ENCODE assay signal across 8 cellular contexts in the genomic region with DNA sequence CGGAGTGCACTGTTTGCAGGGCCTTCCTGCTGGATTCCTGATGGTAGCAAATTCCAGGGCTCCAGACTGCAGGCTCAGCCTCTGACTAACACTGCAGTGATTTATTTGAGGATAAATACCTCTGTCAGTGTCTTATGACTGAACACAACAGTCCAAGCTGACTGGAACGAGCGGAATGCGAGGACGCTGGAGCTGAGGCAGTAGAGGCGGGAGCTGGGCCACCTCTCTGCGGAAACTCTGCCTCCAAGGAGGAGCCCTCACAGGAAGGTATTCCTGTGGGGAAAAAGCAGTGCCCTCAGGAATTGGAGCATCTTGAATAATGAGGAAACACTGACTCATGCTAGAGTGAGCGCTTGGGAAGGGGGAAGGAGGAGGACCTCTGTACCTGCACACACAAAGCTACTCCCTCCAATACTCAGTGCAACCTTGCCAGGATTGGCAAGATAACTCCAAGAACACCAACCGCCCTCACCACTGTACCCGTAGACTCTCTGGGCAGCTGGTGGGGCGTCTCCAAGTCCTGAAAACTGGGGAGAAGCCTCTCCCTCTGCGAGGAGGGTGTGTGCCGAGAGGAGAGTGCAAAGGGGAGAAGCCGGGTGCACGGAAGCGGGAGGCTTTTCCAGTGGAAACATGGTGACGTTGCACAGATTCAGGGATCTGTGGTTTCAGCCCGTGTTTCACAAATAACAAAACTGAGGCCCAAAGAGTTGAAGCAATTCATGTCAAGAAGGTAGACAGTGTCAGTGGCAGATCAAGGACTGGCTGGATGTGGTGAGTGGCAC. TPM values are rescaled to one million over a fixed set of nuclear protein-coding genes. Genes with fewer than 3 reads are reported as not detected.
DNase-seq lines count a peak whose midpoint lies in the region; ATAC-seq and TF ChIP-seq lines count a peak whose summit lies in the region.

No MANE protein-coding gene starts in this region.

- POLR2A ChIA-PET in activated naive CD8-positive, alpha-beta T cell treated with anti-CD3 and anti-CD28 coated beads, Interleukin-2, amount 10 ng/mL, durations not matched to agents 7 days and 5 days (lab: Charles Lee), result no interaction called here

- H3K27ac Mint-ChIP-seq in activated naive CD8-positive, alpha-beta T cell treated with anti-CD3 and anti-CD28 coated beads, Interleukin-2, amount 10 ng/mL, durations not matched to agents 7 days and 5 days, result peak overlapping the region; percentile 64

- no peak for ATAC-seq in activated naive CD8-positive, alpha-beta T cell treated with anti-CD3 and anti-CD28 coated beads, Interleukin-2, amount 10 ng/mL, durations not matched to agents 7 days and 5 days (ENCODE audit: low read depth)
- ATAC-seq in HG03097 (IDR thresholded peaks at IDR 0.05; ENCODE audit: low FRiP score, unreplicated experiment), result no peak

- no peaks in the 10 kb centered on the region for H3K27me3 Mint-ChIP-seq in activated naive CD8-positive, alpha-beta T cell treated with anti-CD3 and anti-CD28 coated beads, Interleukin-2, amount 10 ng/mL, durations not matched to agents 7 days and 5 days

- H3K4me3 Mint-ChIP-seq in activated naive CD8-positive, alpha-beta T cell treated with anti-CD3 and anti-CD28 coated beads, Interleukin-2, amount 10 ng/mL, durations not matched to agents 7 days and 5 days, result no peak overlapping the region

- peaks cover 11% of the 10 kb centered on the region for H3K9me3 Mint-ChIP-seq in activated naive CD8-positive, alpha-beta T cell treated with anti-CD3 and anti-CD28 coated beads, Interleukin-2, amount 10 ng/mL, durations not matched to agents 7 days and 5 days

- intact Hi-C loops in cardiac septum (cut with DNase I), result no loop called here

- in situ Hi-C loops in GM13976 (cut with MboI; ENCODE audit: low sequenced_read_pairs, unreplicated experiment), result no loop called here

- peaks cover 49% of the 10 kb centered on the region for H3K36me3 Mint-ChIP-seq in activated naive CD8-positive, alpha-beta T cell treated with anti-CD3 and anti-CD28 coated beads, Interleukin-2, amount 10 ng/mL, durations not matched to agents 7 days and 5 days

- peak; percentile 98 for DNase-seq in H4 (ENCODE audit: low spot score)
- no peak for DNase-seq in activated naive CD8-positive, alpha-beta T cell treated with anti-CD3 and anti-CD28 coated beads, Interleukin-2, amount 10 ng/mL, durations not matched to agents 7 days and 5 days
- peak; percentile 89 for DNase-seq in cardiac septum (ENCODE audit: low spot score)
- peak; percentile 89 for DNase-seq in pulmonary artery endothelial cell (ENCODE audit: low read depth, low spot score)
- DNase-seq in GM13976 (ENCODE audit: low spot score), result no peak
- DNase-seq in stimulated activated CD4-positive, alpha-beta T cell treated with anti-CD3 and anti-CD28 coated beads, Interleukin-15, amount 100 ng/mL, for 24 hours, result no peak
- no peak for DNase-seq in activated CD4-positive, alpha-beta T cell treated with anti-CD3 and anti-CD28 coated beads for 48 hours

- TF ChIP-seq CTCF in GM13976 (IDR thresholded peaks at IDR 0.05; ENCODE audit: borderline replicate concordance, control extremely low read depth, extremely low read depth, insufficient read depth, missing control alignments), result no peak

- peaks cover 19% of the 10 kb centered on the region for H3K4me1 Mint-ChIP-seq in activated naive CD8-positive, alpha-beta T cell treated with anti-CD3 and anti-CD28 coated beads, Interleukin-2, amount 10 ng/mL, durations not matched to agents 7 days and 5 days

RNA-seq across cellular contexts. Expression of a gene that starts 43.0 kb away (rescaled TPM):
- 30.8 and 34.7 TPM in 2 replicates for total RNA-seq in H4 (2014; rRNA removed; shearing (Covaris generic))
- total RNA-seq in activated naive CD8-positive, alpha-beta T cell treated with anti-CD3 and anti-CD28 coated beads, Interleukin-2, amount 10 ng/mL, durations not matched to agents 7 days and 5 days, result 10 to 100 TPM; 33.5 to 37.8 TPM
- total RNA-seq in cardiac septum (40.7 TPM), pulmonary artery endothelial cell (66.3 and 83.8 TPM in 2 replicates)

Comparison
In these comparisons a context has a peak if more than half of its experiments do, and no peak if none do; other contexts are left out.
1. DNase-seq: peak in H4 (single experiment), cardiac septum (single experiment) and pulmonary artery endothelial cell (single experiment); none in activated naive CD8-positive, alpha-beta T cell treated with anti-CD3 and anti-CD28 coated beads, Interleukin-2, amount 10 ng/mL, durations not matched to agents 7 days and 5 days (single experiment), GM13976 (single experiment), stimulated activated CD4-positive, alpha-beta T cell treated with anti-CD3 and anti-CD28 coated beads, Interleukin-15, amount 100 ng/mL, for 24 hours (single experiment) and activated CD4-positive, alpha-beta T cell treated with anti-CD3 and anti-CD28 coated beads for 48 hours (single experiment).